8 cellular contexts compared by ENCODE assay signal in genomic region chr3:194203482-194204035, GRCh38.
DNase-seq lines count a peak whose midpoint lies in the region; ATAC-seq lines count a peak whose summit lies in the region.

No MANE protein-coding gene starts in this region.

- POLR2A ChIA-PET in naive thymus-derived CD4-positive, alpha-beta T cell (lab: Charles Lee): no interaction called here

- no peaks in the 10 kb centered on the region for H3K36me3 Mint-ChIP-seq in naive thymus-derived CD4-positive, alpha-beta T cell

- no peaks in the 10 kb centered on the region for H3K9me3 ChIP-seq in naive thymus-derived CD4-positive, alpha-beta T cell (ENCODE audit: control insufficient read depth in 2 of 3, low read length in 3 of 3)

- H3K27me3 Mint-ChIP-seq in naive thymus-derived CD4-positive, alpha-beta T cell: peaks cover 6 to 38% (median 20%) of the 10 kb centered on the region in 5 donors

- H3K4me3 ChIP-seq in naive thymus-derived CD4-positive, alpha-beta T cell (ENCODE audit: low read length): peak overlapping the region; percentile 53

- H3K4me1 ChIP-seq in naive thymus-derived CD4-positive, alpha-beta T cell (ENCODE audit: control insufficient read depth in 2 of 2, insufficient read depth in 2 of 2, low read length in 2 of 2): peaks cover 0 to 9% of the 10 kb centered on the region in 2 donors

- no peaks in the 10 kb centered on the region for H3K9me3 Mint-ChIP-seq in naive thymus-derived CD4-positive, alpha-beta T cell

- H3K36me3 ChIP-seq in naive thymus-derived CD4-positive, alpha-beta T cell (ENCODE audit: control insufficient read depth in 2 of 3, insufficient read depth in 3 of 3, low read length in 3 of 3): no peaks in the 10 kb centered on the region

- peaks cover 0 to 6% of the 10 kb centered on the region in 2 donors for H3K27me3 ChIP-seq in naive thymus-derived CD4-positive, alpha-beta T cell (ENCODE audit: control insufficient read depth in 2 of 2, insufficient read depth in 2 of 2, low read length in 2 of 2)

- CTCF ChIA-PET in naive thymus-derived CD4-positive, alpha-beta T cell (lab: Charles Lee): no interaction called here

- peaks cover 12 to 39% (median 30%) of the 10 kb centered on the region in 7 donors for H3K4me1 Mint-ChIP-seq in naive thymus-derived CD4-positive, alpha-beta T cell

- peak overlapping the region; percentile 18 for H3K27ac ChIP-seq in naive thymus-derived CD4-positive, alpha-beta T cell (ENCODE audit: low read depth, low read length)

- peak overlapping the region; percentile 85 to 95 (median 90) for H3K4me3 Mint-ChIP-seq in naive thymus-derived CD4-positive, alpha-beta T cell

- intact Hi-C loops in naive thymus-derived CD4-positive, alpha-beta T cell (cut with micrococcal nuclease): loop anchor here (1.0 to 10.0 kb wide), 4 partner anchors 67 to 104 kb away; partner anchors contain the start of gene HES1 (in 2 of the 2)

- H3K27ac Mint-ChIP-seq in naive thymus-derived CD4-positive, alpha-beta T cell: peak overlapping the region; percentile 57 to 92 (median 70)

- peak; percentile 54 for ATAC-seq in HG02885 (IDR thresholded peaks at IDR 0.05; ENCODE audit: poor library complexity, unreplicated experiment)
- ATAC-seq in naive thymus-derived CD4-positive, alpha-beta T cell: peak; percentile 77
- ATAC-seq in esophagus mucosa: no peak

- DNase-seq in COLO668 (lab: John Stamatoyannopoulos, UW; ENCODE audit: unreplicated experiment): peak; percentile 17
- peak; percentile 17 for DNase-seq in activated naive CD4-positive, alpha-beta T cell treated with anti-CD3 and anti-CD28 coated beads, Interleukin-2, amount 50 U/mL, for 16 hours
- DNase-seq in naive thymus-derived CD4-positive, alpha-beta T cell: peak in 8 of 9 donors; percentile 28 to 55 (median 36)
- DNase-seq in SKM-1 (lab: John Stamatoyannopoulos, UW; ENCODE audit: unreplicated experiment): no peak
- no peak for DNase-seq in NCI-H2196 (lab: John Stamatoyannopoulos, UW; ENCODE audit: unreplicated experiment)
- no peak for DNase-seq in activated CD4-positive, CD25-positive, alpha-beta regulatory T cell treated with anti-CD3 and anti-CD28 coated beads, Interleukin-2, amount 50 U/mL, for 72 hours

Comparison
In these comparisons a context has a peak if more than half of its experiments do, and no peak if none do; other contexts are left out.
1. DNase-seq: peak in COLO668 (single experiment), activated naive CD4-positive, alpha-beta T cell treated with anti-CD3 and anti-CD28 coated beads, Interleukin-2, amount 50 U/mL, for 16 hours (single experiment) and naive thymus-derived CD4-positive, alpha-beta T cell (8 of 9); none in SKM-1 (single experiment), NCI-H2196 (single experiment) and activated CD4-positive, CD25-positive, alpha-beta regulatory T cell treated with anti-CD3 and anti-CD28 coated beads, Interleukin-2, amount 50 U/mL, for 72 hours (single experiment).